8 cellular contexts compared by ENCODE assay signal in the genomic region with DNA sequence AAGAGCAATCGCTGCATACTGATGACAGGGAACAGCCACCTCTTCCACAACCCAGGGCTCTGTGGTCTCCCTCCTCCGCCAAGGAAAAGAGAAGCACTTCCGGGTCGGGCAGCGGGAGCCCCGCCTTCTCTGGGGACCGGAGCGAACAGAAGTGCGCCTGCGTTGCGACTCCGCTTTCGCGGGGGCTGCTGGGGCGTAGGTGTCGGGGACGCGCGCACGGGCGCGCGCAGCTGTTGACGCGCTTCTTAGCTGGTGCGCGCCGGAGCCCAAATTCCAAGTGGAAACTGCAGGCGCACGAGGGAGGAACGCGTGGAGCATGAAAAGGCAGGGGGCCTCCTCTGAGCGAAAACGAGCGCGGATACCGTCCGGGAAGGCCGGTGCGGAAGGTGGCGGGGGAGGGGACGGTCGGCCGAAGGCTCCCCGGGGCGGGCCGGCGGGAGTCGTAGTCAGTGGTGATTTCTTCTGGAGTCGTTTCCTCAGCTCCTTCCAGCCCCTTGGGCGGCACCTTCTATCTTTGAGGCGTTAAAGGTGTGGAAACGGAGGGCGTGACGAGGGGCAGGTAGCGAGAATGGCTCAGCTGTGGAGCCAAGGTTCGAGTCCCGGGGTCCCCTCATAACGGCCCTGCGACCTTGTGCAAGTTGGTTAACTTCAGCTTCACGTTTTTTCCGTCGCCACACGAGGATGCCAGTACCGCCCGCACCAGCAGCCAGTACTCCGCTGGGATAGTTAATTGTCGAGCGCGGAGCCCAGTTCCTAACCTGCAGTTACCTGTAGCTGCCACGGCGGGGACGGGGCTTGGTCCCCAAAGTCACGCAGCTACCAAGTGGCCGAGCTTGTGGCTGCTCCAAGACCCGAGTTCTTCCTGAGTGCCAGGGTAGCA. TPM values are rescaled to one million over a fixed set of nuclear protein-coding genes. Genes with fewer than 3 reads are reported as not detected.
DNase-seq lines count a peak whose midpoint lies in the region; ATAC-seq and TF ChIP-seq lines count a peak whose summit lies in the region.

A gene (minus strand): TSS at position 95 of the 880 bp plus-strand sequence. CDS start 78 bp downstream, at position 17.
A gene with protein sequence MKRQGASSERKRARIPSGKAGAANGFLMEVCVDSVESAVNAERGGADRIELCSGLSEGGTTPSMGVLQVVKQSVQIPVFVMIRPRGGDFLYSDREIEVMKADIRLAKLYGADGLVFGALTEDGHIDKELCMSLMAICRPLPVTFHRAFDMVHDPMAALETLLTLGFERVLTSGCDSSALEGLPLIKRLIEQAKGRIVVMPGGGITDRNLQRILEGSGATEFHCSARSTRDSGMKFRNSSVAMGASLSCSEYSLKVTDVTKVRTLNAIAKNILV (plus strand): TSS at position 202 of the 880 bp plus-strand sequence. CDS start 115 bp downstream, at position 317.

- peak within 1 kb of the TSS; percentile 97 to 100 (median 100) for H3K4me3 Mint-ChIP-seq in CD4-positive, alpha-beta memory T cell
- peak within 1 kb of the TSS; percentile 100 for H3K4me3 Mint-ChIP-seq in activated CD4-positive, alpha-beta memory T cell treated with anti-CD3 and anti-CD28 coated beads for 36 hours

- peaks cover 35 to 42% of the 10 kb centered on the region in 2 donors for H3K36me3 Mint-ChIP-seq in CD4-positive, alpha-beta memory T cell
- peaks cover 39% of the 10 kb centered on the region for H3K36me3 Mint-ChIP-seq in activated CD4-positive, alpha-beta memory T cell treated with anti-CD3 and anti-CD28 coated beads for 36 hours

- WGBS in liver = under 1% methylated on average over 76 of the region's 76 CpGs

- CTCF ChIA-PET in CD4-positive, alpha-beta memory T cell (lab: Charles Lee; ENCODE audit: partially characterized antibody) = interaction anchor here (1.3 to 3.2 kb wide), 8 partner anchors 9 to 120 kb away, joined by 3 to 8 read pairs (median 5); a partner anchor contains a TSS
- CTCF ChIA-PET in activated CD4-positive, alpha-beta memory T cell treated with anti-CD3 and anti-CD28 coated beads for 36 hours (lab: Charles Lee) = interaction anchor here (0.5 to 2.7 kb wide), 13 partner anchors 10 to 297 kb away, joined by 3 to 10 read pairs (median 3); a partner anchor contains a TSS

- no peaks in the 10 kb centered on the region for H3K9me3 Mint-ChIP-seq in CD4-positive, alpha-beta memory T cell
- no peaks in the 10 kb centered on the region for H3K9me3 Mint-ChIP-seq in activated CD4-positive, alpha-beta memory T cell treated with anti-CD3 and anti-CD28 coated beads for 36 hours

- H3K27me3 Mint-ChIP-seq in CD4-positive, alpha-beta memory T cell = no peaks in the 10 kb centered on the region
- no peaks in the 10 kb centered on the region for H3K27me3 Mint-ChIP-seq in activated CD4-positive, alpha-beta memory T cell treated with anti-CD3 and anti-CD28 coated beads for 36 hours

- H3K4me1 ChIP-seq in CD4-positive, alpha-beta memory T cell (ENCODE audit: insufficient read depth, low read length) = peaks cover 44% of the 10 kb centered on the region
- H3K4me1 ChIP-seq in liver (ENCODE audit: control insufficient read depth in 4 of 4, insufficient read depth in 4 of 4, low read length in 3 of 4) = peaks cover 2 to 22% (median 11%) of the 10 kb centered on the region in 4 donors

- POLR2A ChIA-PET in CD4-positive, alpha-beta memory T cell (lab: Charles Lee; ENCODE audit: partially characterized antibody) = interaction anchor here (0.8 to 3.1 kb wide), 12 partner anchors 8 to 1286 kb away, joined by 3 to 33 read pairs (median 4); a partner anchor contains a TSS
- POLR2A ChIA-PET in activated CD4-positive, alpha-beta memory T cell treated with anti-CD3 and anti-CD28 coated beads for 36 hours (lab: Charles Lee) = interaction anchor here (0.6 to 3.1 kb wide), 11 partner anchors 9 to 416 kb away, joined by 3 to 20 read pairs (median 4); a partner anchor contains a TSS

- ATAC-seq in GM19452 (IDR thresholded peaks at IDR 0.05; ENCODE audit: unreplicated experiment) = peak; percentile 88

- peak within 1 kb of the TSS; percentile 91 for H3K27ac ChIP-seq in CD4-positive, alpha-beta memory T cell (ENCODE audit: low read depth, low read length)
- H3K27ac ChIP-seq in dorsolateral prefrontal cortex (peak within 1 kb of the TSS; percentile 8 to 96 (median 84)), liver (ENCODE audit: low read depth in 1 of 2, low read length in 2 of 2) (peak within 1 kb of the TSS; percentile 95 to 99)

- peak within 1 kb of the TSS; percentile 96 to 97 for H3K9ac ChIP-seq in liver (ENCODE audit: low read depth in 1 of 2, low read length in 2 of 2)

- DNase-seq in CD4-positive, alpha-beta memory T cell = peak; percentile 94 to 95 (median 95)
- DNase-seq in HK-2 (ENCODE audit: unreplicated experiment) (peak; percentile 98), NCI-H82 treated with DMSO at 0.1 percent for 48 hours (lab: John Stamatoyannopoulos, UW; ENCODE audit: unreplicated experiment) (peak; percentile 86), dorsolateral prefrontal cortex (peak; percentile 90 to 97 (median 96))
- peak; percentile 97 for DNase-seq in activated CD4-positive, alpha-beta memory T cell treated with anti-CD3 and anti-CD28 coated beads for 36 hours
- DNase-seq in stimulated activated CD4-positive, alpha-beta T cell treated with anti-CD3 and anti-CD28 coated beads, Interleukin-4, amount 100 ng/mL, for 24 hours = peak; percentile 95

- H3K4me1 Mint-ChIP-seq in CD4-positive, alpha-beta memory T cell = peaks cover 22 to 56% (median 39%) of the 10 kb centered on the region in 4 donors
- H3K4me1 Mint-ChIP-seq in activated CD4-positive, alpha-beta memory T cell treated with anti-CD3 and anti-CD28 coated beads for 36 hours (ENCODE audit: low read depth) = peaks cover 29% of the 10 kb centered on the region

- peak in 28 of 56 donors; percentile 6 to 59 (median 23) for TF ChIP-seq CTCF in dorsolateral prefrontal cortex (IDR thresholded peaks at IDR 0.05 in 54 of 56, conservative IDR thresholded peaks at IDR 0.05 in 2 of 56; ENCODE audit: low read depth in 1 of 56, partially characterized antibody in 56 of 56)
- peak; percentile 64 for TF ChIP-seq CTCF in liver (IDR thresholded peaks at IDR 0.05; ENCODE audit: low read depth, low read length, missing input control)

- H3K9me3 ChIP-seq in CD4-positive, alpha-beta memory T cell (ENCODE audit: control insufficient read depth in 1 of 2, low read length in 2 of 2) = no peaks in the 10 kb centered on the region
- H3K9me3 ChIP-seq in liver (ENCODE audit: control insufficient read depth in 4 of 4, low read length in 3 of 4) = no peaks in the 10 kb centered on the region

- no peaks in the 10 kb centered on the region for H3K27me3 ChIP-seq in CD4-positive, alpha-beta memory T cell (ENCODE audit: insufficient read depth, low read length)
- H3K27me3 ChIP-seq in dorsolateral prefrontal cortex (no peaks in the 10 kb centered on the region), liver (ENCODE audit: control insufficient read depth in 4 of 4, insufficient read depth in 4 of 4, low read length in 3 of 4) (no peaks in the 10 kb centered on the region)

- TF ChIP-seq RAD21 in liver (IDR thresholded peaks at IDR 0.05) = peak; percentile 66 to 81

- peaks cover 6% of the 10 kb centered on the region for H3K36me3 ChIP-seq in CD4-positive, alpha-beta memory T cell (ENCODE audit: insufficient read depth, low read length)
- H3K36me3 ChIP-seq in liver (ENCODE audit: control insufficient read depth in 4 of 4, insufficient read depth in 3 of 4, low read depth in 1 of 4, low read length in 3 of 4) = peaks cover 0 to 24% (median 8%) of the 10 kb centered on the region in 4 donors

- H3K27ac Mint-ChIP-seq in CD4-positive, alpha-beta memory T cell = peak within 1 kb of the TSS; percentile 97 to 100 (median 99)
- H3K27ac Mint-ChIP-seq in activated CD4-positive, alpha-beta memory T cell treated with anti-CD3 and anti-CD28 coated beads for 36 hours = peak within 1 kb of the TSS; percentile 100

- H3K4me3 ChIP-seq in CD4-positive, alpha-beta memory T cell (ENCODE audit: low read length in 2 of 2) = peak within 1 kb of the TSS; percentile 82 to 98
- peak within 1 kb of the TSS; percentile 67 to 100 (median 89) for H3K4me3 ChIP-seq in dorsolateral prefrontal cortex
- H3K4me3 ChIP-seq in liver (ENCODE audit: low read depth in 1 of 3, low read length in 3 of 3) = peak within 1 kb of the TSS; percentile 71 to 97 (median 77)

- intact Hi-C loops in CD4-positive, alpha-beta memory T cell (cut with micrococcal nuclease) = loop anchor here (1.0 to 10.0 kb wide), 7 partner anchors 73 to 1598 kb away; a partner anchor contains a TSS
- intact Hi-C loops in activated CD4-positive, alpha-beta memory T cell treated with anti-CD3 and anti-CD28 coated beads for 36 hours (cut with micrococcal nuclease) = loop anchor here (1.0 to 10.0 kb wide), 4 partner anchors 73 to 1597 kb away; a partner anchor contains a TSS
- intact Hi-C loops in dorsolateral prefrontal cortex (cut with DNase I) = loop anchor here (1.0 to 2.0 kb wide), 2 partner anchors 111 kb away; a partner anchor contains a TSS

TF ChIP-seq in liver, 16 proteins besides CTCF, POLR2A, EP300 and RAD21 (continues in another document):
- TF ChIP-seq FOXA2 (IDR thresholded peaks at IDR 0.05) (no peak), HNF4G (IDR thresholded peaks at IDR 0.05) (no peak)

RNA-seq across cellular contexts. Expression of the first gene that starts in this region (rescaled TPM):
- total RNA-seq in CD4-positive, alpha-beta memory T cell = 10 to 100 TPM; 31.1 to 32.1 TPM
- 10 to 100 TPM; 26.0 to 31.8 TPM for polyA plus RNA-seq in CD4-positive, alpha-beta memory T cell
- 10 to 100 TPM; 31.3 to 31.5 TPM for total RNA-seq in activated CD4-positive, alpha-beta memory T cell treated with anti-CD3 and anti-CD28 coated beads for 36 hours
- total RNA-seq in dorsolateral prefrontal cortex (10 to 100 TPM; 27.2 to 59.3 (median 40.6) TPM), liver (10 to 100 TPM; 22.6 to 25.2 TPM)
- 10 to 100 TPM; 13.4 to 19.0 TPM for polyA plus RNA-seq in liver

RNA-seq across cellular contexts. Expression of the second gene that starts in this region (rescaled TPM):
- 10 to 100 TPM; 29.8 to 35.8 TPM for total RNA-seq in CD4-positive, alpha-beta memory T cell
- 10 to 100 TPM; 53.2 to 88.8 TPM for polyA plus RNA-seq in CD4-positive, alpha-beta memory T cell
- 10 to 100 TPM; 26.0 to 26.6 TPM for total RNA-seq in activated CD4-positive, alpha-beta memory T cell treated with anti-CD3 and anti-CD28 coated beads for 36 hours
- total RNA-seq in dorsolateral prefrontal cortex (10 to 100 TPM; 10.9 to 32.6 (median 17.0) TPM), liver (10 to 100 TPM; 10.3 to 19.6 TPM)
- 10 to 100 TPM; 15.0 to 23.4 TPM for polyA plus RNA-seq in liver

Comparison
In these comparisons a context has a peak if more than half of its experiments do, and no peak if none do; other contexts are left out.
1. Peak in every context shown above with its lines: DNase-seq, ATAC-seq, H3K4me3 ChIP-seq and H3K27ac ChIP-seq.